ENCODE assay signal across 1 cellular context in the genomic region with DNA sequence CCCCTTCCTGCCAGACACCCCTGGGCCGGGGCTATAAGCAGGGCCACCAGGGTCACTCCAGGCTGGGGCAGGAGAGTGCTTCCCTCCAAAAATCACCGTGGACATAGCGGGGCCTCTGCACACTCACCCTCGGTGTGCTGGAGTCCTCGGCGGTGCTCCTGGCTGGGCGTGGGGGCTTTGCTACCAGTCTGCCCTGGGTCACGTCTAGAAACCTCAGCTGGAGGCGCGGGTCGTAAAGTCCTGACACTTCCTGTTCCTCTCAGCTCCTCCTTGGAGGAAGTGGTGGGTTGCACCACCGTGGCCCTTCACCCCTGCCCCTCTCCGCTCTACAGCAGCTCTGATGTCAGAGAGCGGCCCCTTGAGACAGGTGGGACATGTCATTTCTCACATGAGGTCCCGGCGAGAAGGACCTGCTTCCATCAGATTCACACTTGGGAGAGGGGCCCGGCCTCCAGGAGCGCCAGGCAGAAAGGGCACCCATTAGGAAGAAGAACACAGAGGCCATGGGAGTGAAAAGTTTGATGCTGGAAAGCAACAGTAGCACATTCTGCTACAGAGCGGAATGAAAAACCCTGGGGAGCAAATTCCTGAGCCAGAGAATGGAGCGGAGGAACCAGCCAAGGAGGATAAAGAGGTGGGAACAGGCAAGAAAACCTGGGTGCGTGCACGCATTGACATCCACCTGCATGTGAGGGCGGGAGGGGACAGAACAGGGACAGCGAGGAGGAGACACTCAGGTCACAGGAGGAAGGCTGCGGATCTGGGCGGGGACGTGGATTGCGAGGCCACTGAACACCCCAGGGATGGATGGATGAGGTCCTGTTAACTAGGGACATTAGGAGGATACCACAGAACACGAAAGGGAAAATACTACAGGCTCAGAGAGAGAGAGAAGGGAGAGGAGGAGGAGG.
TF ChIP-seq lines count a peak whose summit lies in the region.

A gene (minus strand): TSS at position 206 of the 911 bp plus-strand sequence. CDS start 10,117 bp downstream, outside the sequence.

TF ChIP-seq in GM12878, 131 proteins besides CTCF, POLR2A, EP300 and RAD21 (continued from another document and continues in another):
- TF ChIP-seq, protein P1, sequence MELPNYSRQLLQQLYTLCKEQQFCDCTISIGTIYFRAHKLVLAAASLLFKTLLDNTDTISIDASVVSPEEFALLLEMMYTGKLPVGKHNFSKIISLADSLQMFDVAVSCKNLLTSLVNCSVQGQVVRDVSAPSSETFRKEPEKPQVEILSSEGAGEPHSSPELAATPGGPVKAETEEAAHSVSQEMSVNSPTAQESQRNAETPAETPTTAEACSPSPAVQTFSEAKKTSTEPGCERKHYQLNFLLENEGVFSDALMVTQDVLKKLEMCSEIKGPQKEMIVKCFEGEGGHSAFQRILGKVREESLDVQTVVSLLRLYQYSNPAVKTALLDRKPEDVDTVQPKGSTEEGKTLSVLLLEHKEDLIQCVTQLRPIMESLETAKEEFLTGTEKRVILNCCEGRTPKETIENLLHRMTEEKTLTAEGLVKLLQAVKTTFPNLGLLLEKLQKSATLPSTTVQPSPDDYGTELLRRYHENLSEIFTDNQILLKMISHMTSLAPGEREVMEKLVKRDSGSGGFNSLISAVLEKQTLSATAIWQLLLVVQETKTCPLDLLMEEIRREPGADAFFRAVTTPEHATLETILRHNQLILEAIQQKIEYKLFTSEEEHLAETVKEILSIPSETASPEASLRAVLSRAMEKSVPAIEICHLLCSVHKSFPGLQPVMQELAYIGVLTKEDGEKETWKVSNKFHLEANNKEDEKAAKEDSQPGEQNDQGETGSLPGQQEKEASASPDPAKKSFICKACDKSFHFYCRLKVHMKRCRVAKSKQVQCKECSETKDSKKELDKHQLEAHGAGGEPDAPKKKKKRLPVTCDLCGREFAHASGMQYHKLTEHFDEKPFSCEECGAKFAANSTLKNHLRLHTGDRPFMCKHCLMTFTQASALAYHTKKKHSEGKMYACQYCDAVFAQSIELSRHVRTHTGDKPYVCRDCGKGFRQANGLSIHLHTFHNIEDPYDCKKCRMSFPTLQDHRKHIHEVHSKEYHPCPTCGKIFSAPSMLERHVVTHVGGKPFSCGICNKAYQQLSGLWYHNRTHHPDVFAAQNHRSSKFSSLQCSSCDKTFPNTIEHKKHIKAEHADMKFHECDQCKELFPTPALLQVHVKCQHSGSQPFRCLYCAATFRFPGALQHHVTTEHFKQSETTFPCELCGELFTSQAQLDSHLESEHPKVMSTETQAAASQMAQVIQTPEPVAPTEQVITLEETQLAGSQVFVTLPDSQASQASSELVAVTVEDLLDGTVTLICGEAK (IDR thresholded peaks at IDR 0.05; ENCODE audit: borderline replicate concordance): peak; percentile 67; the same call in 1 of the 2 replicates
- TF ChIP-seq PML (IDR thresholded peaks at IDR 0.05; ENCODE audit: low read length) (no peak), NR2C2 (IDR thresholded peaks at IDR 0.05; ENCODE audit: borderline replicate concordance, control insufficient read depth, insufficient read length, low read depth) (no peak), SMC3 (IDR thresholded peaks at IDR 0.05; ENCODE audit: borderline replicate concordance, low read length) (no peak), TBL1XR1 (IDR thresholded peaks at IDR 0.05; ENCODE audit: low read depth, low read length) (no peak), ZNF384 (IDR thresholded peaks at IDR 0.05; ENCODE audit: borderline replicate concordance, low read depth, low read length) (no peak), ATF7 (IDR thresholded peaks at IDR 0.05; ENCODE audit: low read depth) (peak; percentile 69), EGR1 (IDR thresholded peaks at IDR 0.05; ENCODE audit: borderline replicate concordance in 1 of 2, low read depth in 2 of 2, low read length in 2 of 2) (peak in 1 of 2 experiments; percentile 39; a peak in 1 of 3 replicates), SUZ12 (IDR thresholded peaks at IDR 0.05; ENCODE audit: unreplicated experiment) (no peak), YBX1 (IDR thresholded peaks at IDR 0.05) (no peak), HDAC2 (IDR thresholded peaks at IDR 0.05) (no peak), CBX5 (IDR thresholded peaks at IDR 0.05; ENCODE audit: low read depth) (no peak), RUNX3 (IDR thresholded peaks at IDR 0.05; ENCODE audit: low read length) (no peak), NFXL1 (IDR thresholded peaks at IDR 0.05; ENCODE audit: borderline replicate concordance) (no peak), PAX5 (IDR thresholded peaks at IDR 0.05; ENCODE audit: borderline replicate concordance, low read depth, low read length) (0 out of 2 replicates have a peak, but pooled peaks have one; percentile 10), MXI1 (IDR thresholded peaks at IDR 0.05; ENCODE audit: low read depth, low read length) (peak; percentile 58), ESRRA (IDR thresholded peaks at IDR 0.05; ENCODE audit: low read length) (no peak), RFX5 (IDR thresholded peaks at IDR 0.05; ENCODE audit: low read depth, low read length) (no peak), IRF4 (IDR thresholded peaks at IDR 0.05; ENCODE audit: low read depth, low read length) (no peak), YY1 (IDR thresholded peaks at IDR 0.05; ENCODE audit: low read depth, low read length) (no peak), ZNF622 (IDR thresholded peaks at IDR 0.05) (no peak), GABPA (IDR thresholded peaks at IDR 0.05; ENCODE audit: low read depth) (no peak), ZNF217 (IDR thresholded peaks at IDR 0.05) (no peak), EED (IDR thresholded peaks at IDR 0.05; ENCODE audit: low read depth) (no peak), MTA2 (IDR thresholded peaks at IDR 0.05; ENCODE audit: low read depth) (no peak; the same call in 1 of the 2 replicates), RAD51 (IDR thresholded peaks at IDR 0.05) (no peak), ETV6 (conservative IDR thresholded peaks at IDR 0.05 in 1 of 2, IDR thresholded peaks at IDR 0.05 in 1 of 2; ENCODE audit: borderline replicate concordance in 1 of 2, low read depth in 1 of 2) (peak in 1 of 2 experiments; percentile 89; a peak in 2 of 4 replicates)
- TF ChIP-seq, protein P2, sequence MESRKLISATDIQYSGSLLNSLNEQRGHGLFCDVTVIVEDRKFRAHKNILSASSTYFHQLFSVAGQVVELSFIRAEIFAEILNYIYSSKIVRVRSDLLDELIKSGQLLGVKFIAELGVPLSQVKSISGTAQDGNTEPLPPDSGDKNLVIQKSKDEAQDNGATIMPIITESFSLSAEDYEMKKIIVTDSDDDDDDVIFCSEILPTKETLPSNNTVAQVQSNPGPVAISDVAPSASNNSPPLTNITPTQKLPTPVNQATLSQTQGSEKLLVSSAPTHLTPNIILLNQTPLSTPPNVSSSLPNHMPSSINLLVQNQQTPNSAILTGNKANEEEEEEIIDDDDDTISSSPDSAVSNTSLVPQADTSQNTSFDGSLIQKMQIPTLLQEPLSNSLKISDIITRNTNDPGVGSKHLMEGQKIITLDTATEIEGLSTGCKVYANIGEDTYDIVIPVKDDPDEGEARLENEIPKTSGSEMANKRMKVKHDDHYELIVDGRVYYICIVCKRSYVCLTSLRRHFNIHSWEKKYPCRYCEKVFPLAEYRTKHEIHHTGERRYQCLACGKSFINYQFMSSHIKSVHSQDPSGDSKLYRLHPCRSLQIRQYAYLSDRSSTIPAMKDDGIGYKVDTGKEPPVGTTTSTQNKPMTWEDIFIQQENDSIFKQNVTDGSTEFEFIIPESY (IDR thresholded peaks at IDR 0.05): no peak
- TF ChIP-seq, protein P3, sequence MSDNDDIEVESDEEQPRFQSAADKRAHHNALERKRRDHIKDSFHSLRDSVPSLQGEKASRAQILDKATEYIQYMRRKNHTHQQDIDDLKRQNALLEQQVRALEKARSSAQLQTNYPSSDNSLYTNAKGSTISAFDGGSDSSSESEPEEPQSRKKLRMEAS (IDR thresholded peaks at IDR 0.05; ENCODE audit: low read depth, low read length): peak; percentile 2
- TF ChIP-seq, protein P4, sequence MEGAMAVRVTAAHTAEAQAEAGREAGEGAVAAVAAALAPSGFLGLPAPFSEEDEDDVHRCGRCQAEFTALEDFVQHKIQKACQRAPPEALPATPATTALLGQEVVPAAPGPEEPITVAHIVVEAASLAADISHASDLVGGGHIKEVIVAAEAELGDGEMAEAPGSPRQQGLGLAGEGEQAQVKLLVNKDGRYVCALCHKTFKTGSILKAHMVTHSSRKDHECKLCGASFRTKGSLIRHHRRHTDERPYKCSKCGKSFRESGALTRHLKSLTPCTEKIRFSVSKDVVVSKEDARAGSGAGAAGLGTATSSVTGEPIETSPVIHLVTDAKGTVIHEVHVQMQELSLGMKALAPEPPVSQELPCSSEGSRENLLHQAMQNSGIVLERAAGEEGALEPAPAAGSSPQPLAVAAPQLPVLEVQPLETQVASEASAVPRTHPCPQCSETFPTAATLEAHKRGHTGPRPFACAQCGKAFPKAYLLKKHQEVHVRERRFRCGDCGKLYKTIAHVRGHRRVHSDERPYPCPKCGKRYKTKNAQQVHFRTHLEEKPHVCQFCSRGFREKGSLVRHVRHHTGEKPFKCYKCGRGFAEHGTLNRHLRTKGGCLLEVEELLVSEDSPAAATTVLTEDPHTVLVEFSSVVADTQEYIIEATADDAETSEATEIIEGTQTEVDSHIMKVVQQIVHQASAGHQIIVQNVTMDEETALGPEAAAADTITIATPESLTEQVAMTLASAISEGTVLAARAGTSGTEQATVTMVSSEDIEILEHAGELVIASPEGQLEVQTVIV (IDR thresholded peaks at IDR 0.05; ENCODE audit: borderline replicate concordance, partially characterized antibody): no peak
- TF ChIP-seq, protein P5, sequence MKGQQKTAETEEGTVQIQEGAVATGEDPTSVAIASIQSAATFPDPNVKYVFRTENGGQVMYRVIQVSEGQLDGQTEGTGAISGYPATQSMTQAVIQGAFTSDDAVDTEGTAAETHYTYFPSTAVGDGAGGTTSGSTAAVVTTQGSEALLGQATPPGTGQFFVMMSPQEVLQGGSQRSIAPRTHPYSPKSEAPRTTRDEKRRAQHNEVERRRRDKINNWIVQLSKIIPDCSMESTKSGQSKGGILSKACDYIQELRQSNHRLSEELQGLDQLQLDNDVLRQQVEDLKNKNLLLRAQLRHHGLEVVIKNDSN (IDR thresholded peaks at IDR 0.05; ENCODE audit: borderline replicate concordance, extremely low read length, insufficient read depth, low read depth, low read length): no peak
- TF ChIP-seq, protein P6, sequence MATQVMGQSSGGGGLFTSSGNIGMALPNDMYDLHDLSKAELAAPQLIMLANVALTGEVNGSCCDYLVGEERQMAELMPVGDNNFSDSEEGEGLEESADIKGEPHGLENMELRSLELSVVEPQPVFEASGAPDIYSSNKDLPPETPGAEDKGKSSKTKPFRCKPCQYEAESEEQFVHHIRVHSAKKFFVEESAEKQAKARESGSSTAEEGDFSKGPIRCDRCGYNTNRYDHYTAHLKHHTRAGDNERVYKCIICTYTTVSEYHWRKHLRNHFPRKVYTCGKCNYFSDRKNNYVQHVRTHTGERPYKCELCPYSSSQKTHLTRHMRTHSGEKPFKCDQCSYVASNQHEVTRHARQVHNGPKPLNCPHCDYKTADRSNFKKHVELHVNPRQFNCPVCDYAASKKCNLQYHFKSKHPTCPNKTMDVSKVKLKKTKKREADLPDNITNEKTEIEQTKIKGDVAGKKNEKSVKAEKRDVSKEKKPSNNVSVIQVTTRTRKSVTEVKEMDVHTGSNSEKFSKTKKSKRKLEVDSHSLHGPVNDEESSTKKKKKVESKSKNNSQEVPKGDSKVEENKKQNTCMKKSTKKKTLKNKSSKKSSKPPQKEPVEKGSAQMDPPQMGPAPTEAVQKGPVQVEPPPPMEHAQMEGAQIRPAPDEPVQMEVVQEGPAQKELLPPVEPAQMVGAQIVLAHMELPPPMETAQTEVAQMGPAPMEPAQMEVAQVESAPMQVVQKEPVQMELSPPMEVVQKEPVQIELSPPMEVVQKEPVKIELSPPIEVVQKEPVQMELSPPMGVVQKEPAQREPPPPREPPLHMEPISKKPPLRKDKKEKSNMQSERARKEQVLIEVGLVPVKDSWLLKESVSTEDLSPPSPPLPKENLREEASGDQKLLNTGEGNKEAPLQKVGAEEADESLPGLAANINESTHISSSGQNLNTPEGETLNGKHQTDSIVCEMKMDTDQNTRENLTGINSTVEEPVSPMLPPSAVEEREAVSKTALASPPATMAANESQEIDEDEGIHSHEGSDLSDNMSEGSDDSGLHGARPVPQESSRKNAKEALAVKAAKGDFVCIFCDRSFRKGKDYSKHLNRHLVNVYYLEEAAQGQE (IDR thresholded peaks at IDR 0.05; ENCODE audit: low read depth, low read length): no peak
- TF ChIP-seq, protein P7, sequence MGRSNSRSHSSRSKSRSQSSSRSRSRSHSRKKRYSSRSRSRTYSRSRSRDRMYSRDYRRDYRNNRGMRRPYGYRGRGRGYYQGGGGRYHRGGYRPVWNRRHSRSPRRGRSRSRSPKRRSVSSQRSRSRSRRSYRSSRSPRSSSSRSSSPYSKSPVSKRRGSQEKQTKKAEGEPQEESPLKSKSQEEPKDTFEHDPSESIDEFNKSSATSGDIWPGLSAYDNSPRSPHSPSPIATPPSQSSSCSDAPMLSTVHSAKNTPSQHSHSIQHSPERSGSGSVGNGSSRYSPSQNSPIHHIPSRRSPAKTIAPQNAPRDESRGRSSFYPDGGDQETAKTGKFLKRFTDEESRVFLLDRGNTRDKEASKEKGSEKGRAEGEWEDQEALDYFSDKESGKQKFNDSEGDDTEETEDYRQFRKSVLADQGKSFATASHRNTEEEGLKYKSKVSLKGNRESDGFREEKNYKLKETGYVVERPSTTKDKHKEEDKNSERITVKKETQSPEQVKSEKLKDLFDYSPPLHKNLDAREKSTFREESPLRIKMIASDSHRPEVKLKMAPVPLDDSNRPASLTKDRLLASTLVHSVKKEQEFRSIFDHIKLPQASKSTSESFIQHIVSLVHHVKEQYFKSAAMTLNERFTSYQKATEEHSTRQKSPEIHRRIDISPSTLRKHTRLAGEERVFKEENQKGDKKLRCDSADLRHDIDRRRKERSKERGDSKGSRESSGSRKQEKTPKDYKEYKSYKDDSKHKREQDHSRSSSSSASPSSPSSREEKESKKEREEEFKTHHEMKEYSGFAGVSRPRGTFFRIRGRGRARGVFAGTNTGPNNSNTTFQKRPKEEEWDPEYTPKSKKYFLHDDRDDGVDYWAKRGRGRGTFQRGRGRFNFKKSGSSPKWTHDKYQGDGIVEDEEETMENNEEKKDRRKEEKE (IDR thresholded peaks at IDR 0.05): no peak
- TF ChIP-seq, protein P8, sequence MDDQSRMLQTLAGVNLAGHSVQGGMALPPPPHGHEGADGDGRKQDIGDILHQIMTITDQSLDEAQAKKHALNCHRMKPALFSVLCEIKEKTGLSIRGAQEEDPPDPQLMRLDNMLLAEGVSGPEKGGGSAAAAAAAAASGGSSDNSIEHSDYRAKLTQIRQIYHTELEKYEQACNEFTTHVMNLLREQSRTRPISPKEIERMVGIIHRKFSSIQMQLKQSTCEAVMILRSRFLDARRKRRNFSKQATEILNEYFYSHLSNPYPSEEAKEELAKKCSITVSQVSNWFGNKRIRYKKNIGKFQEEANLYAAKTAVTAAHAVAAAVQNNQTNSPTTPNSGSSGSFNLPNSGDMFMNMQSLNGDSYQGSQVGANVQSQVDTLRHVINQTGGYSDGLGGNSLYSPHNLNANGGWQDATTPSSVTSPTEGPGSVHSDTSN (IDR thresholded peaks at IDR 0.05; ENCODE audit: insufficient replicate concordance, low read depth, low read length): no peak
